26 cellular contexts compared by ENCODE assay signal in genomic region chr2:162509288-162509968, GRCh38.
DNase-seq lines count a peak whose midpoint lies in the region; ATAC-seq, FAIRE-seq and TF ChIP-seq lines count a peak whose summit lies in the region.
"Had no signal": no experiment of that assay in that cellular context is flagged by ENCODE, and none has a peak within 500 bp of the region (broad histone marks: within the 10 kb centered on the region; RNA-seq: fewer than 3 reads in every experiment).

No MANE protein-coding gene starts in this region.

- 34% methylated on average over 1 of the region's 1 CpG for WGBS in SK-N-SH (ENCODE audit: low lambda C conversion rate)

- H3K9me2 ChIP-seq in SK-N-SH, result no peaks in the 10 kb centered on the region

- H3K9ac ChIP-seq in SK-N-SH, result no peak overlapping the region
- H3K9ac ChIP-seq in astrocyte (ENCODE audit: low read length), result no peak overlapping the region

- H3K9me3 ChIP-seq in SK-N-SH (no peaks in the 10 kb centered on the region), astrocyte (ENCODE audit: insufficient read depth, low read depth, low read length) (no peaks in the 10 kb centered on the region), osteoblast (ENCODE audit: low read depth, low read length) (no peaks in the 10 kb centered on the region)
- H3K9me3 ChIP-seq: lower lobe of right lung, MG63, stomach, upper lobe of left lung had no signal

- TF ChIP-seq CTCF in SK-N-SH (IDR thresholded peaks at IDR 0.05) (no peak), astrocyte (IDR thresholded peaks at IDR 0.05; ENCODE audit: insufficient read depth, low read depth, low read length) (no peak), osteoblast (IDR thresholded peaks at IDR 0.05; ENCODE audit: extremely low read depth, low read depth, low read length) (no peak)

- H3K4me3 ChIP-seq in SK-N-SH (ENCODE audit: low read depth in 2 of 2, low read length in 1 of 2) (no peak overlapping the region), astrocyte (ENCODE audit: insufficient read depth, low read depth, low read length) (no peak overlapping the region), osteoblast (ENCODE audit: insufficient read depth, low read length) (no peak overlapping the region)
- H3K4me3 ChIP-seq: lower lobe of right lung, MG63, stomach, upper lobe of left lung had no signal

- no peaks in the 10 kb centered on the region for H3K27me3 Mint-ChIP-seq in astrocyte (ENCODE audit: low read depth, unreplicated experiment)
- H3K27me3 Mint-ChIP-seq in effector memory CD8-positive, alpha-beta T cell, result no peaks in the 10 kb centered on the region
- H3K27me3 Mint-ChIP-seq: activated CD4-positive, alpha-beta T cell treated with anti-CD3 and anti-CD28 coated beads, Interleukin-2, amount 10 ng/mL, durations not matched to agents 24 days and 14 days; activated CD8-positive, alpha-beta memory T cell treated with anti-CD3 and anti-CD28 coated beads, Interleukin-2, amount 10 ng/mL, durations not matched to agents 7 days and 5 days; CD4-positive, alpha-beta T cell; dendritic cell treated with granulocyte-macrophage colony-stimulating factor and Interleukin-4, amounts not matched to agents 40 ng/mL and 50 ng/mL, for 4 days; progenitor cell of endocrine pancreas had no signal

- H4K20me1 ChIP-seq in SK-N-SH (ENCODE audit: insufficient read depth) (no peaks in the 10 kb centered on the region), astrocyte (ENCODE audit: insufficient read depth, low read length) (no peaks in the 10 kb centered on the region), osteoblast (ENCODE audit: insufficient read depth, low read length) (no peaks in the 10 kb centered on the region)

- CTCF ChIA-PET in SK-N-SH (lab: Yijun Ruan, JAX), result no interaction called here

- H3K4me3 Mint-ChIP-seq in astrocyte (ENCODE audit: unreplicated experiment), result no peak overlapping the region
- no peak overlapping the region for H3K4me3 Mint-ChIP-seq in effector memory CD8-positive, alpha-beta T cell
- H3K4me3 Mint-ChIP-seq: activated CD4-positive, alpha-beta T cell treated with anti-CD3 and anti-CD28 coated beads, Interleukin-2, amount 10 ng/mL, durations not matched to agents 24 days and 14 days; activated CD8-positive, alpha-beta memory T cell treated with anti-CD3 and anti-CD28 coated beads, Interleukin-2, amount 10 ng/mL, durations not matched to agents 7 days and 5 days; CD4-positive, alpha-beta T cell; dendritic cell treated with granulocyte-macrophage colony-stimulating factor and Interleukin-4, amounts not matched to agents 40 ng/mL and 50 ng/mL, for 4 days had no signal

- H2AFZ ChIP-seq in SK-N-SH (ENCODE audit: low read depth) (no peak overlapping the region), astrocyte (ENCODE audit: low read depth, low read length) (no peak overlapping the region), osteoblast (ENCODE audit: low read length) (no peak overlapping the region)

- H3K36me3 ChIP-seq in SK-N-SH (replicated peaks in 1 of 2; ENCODE audit: control insufficient read depth in 1 of 2, insufficient read depth in 2 of 2, low read length in 1 of 2) (no peaks in the 10 kb centered on the region), astrocyte (ENCODE audit: insufficient read depth, low read length) (no peaks in the 10 kb centered on the region), osteoblast (ENCODE audit: insufficient read depth, low read length) (no peaks in the 10 kb centered on the region)
- H3K36me3 ChIP-seq: lower lobe of right lung, MG63, stomach, upper lobe of left lung, WERI-Rb-1 had no signal

- POLR2A ChIA-PET in SK-N-SH (lab: Yijun Ruan, JAX), result no interaction called here

- H3K4me1 ChIP-seq in SK-N-SH (ENCODE audit: control insufficient read depth in 1 of 2, insufficient read depth in 2 of 2, low read depth in 1 of 2, low read length in 1 of 2) (no peaks in the 10 kb centered on the region), astrocyte (ENCODE audit: insufficient read depth, low read length) (no peaks in the 10 kb centered on the region), osteoblast (ENCODE audit: insufficient read depth, low read length) (no peaks in the 10 kb centered on the region)
- H3K4me1 ChIP-seq: lower lobe of right lung, stomach, upper lobe of left lung had no signal

- ATAC-seq in SK-N-SH treated with all-trans-retinoic acid at 6 μM for 48 hours, result no peak
- ATAC-seq in HG03139 (IDR thresholded peaks at IDR 0.05; ENCODE audit: unreplicated experiment), result peak; percentile 59
- no peak for ATAC-seq in HG02885 (IDR thresholded peaks at IDR 0.05; ENCODE audit: poor library complexity, unreplicated experiment)
- ATAC-seq in effector memory CD8-positive, alpha-beta T cell (replicated peaks), result no peak
- ATAC-seq: activated CD8-positive, alpha-beta memory T cell treated with anti-CD3 and anti-CD28 coated beads, Interleukin-2, amount 10 ng/mL, durations not matched to agents 7 days and 5 days; lower lobe of right lung had no signal

- FAIRE-seq in astrocyte (lab: Jason Lieb, UNC), result no peak
- FAIRE-seq: endometrium, keratinocyte had no signal

- H3K79me2 ChIP-seq in SK-N-SH (ENCODE audit: insufficient read depth), result no peaks in the 10 kb centered on the region
- H3K79me2 ChIP-seq in astrocyte (ENCODE audit: insufficient read depth, low read length), result no peaks in the 10 kb centered on the region
- no peaks in the 10 kb centered on the region for H3K79me2 ChIP-seq in osteoblast (ENCODE audit: insufficient read depth, low read length)

- H3K27me3 ChIP-seq in SK-N-SH (ENCODE audit: insufficient read depth) (no peaks in the 10 kb centered on the region), astrocyte (ENCODE audit: insufficient read depth, low read length) (no peaks in the 10 kb centered on the region), osteoblast (ENCODE audit: insufficient read depth, low read length) (no peaks in the 10 kb centered on the region)
- H3K27me3 ChIP-seq: MG63, stomach, upper lobe of left lung had no signal

- H3K4me2 ChIP-seq in SK-N-SH (no peak overlapping the region), astrocyte (ENCODE audit: low read length) (no peak overlapping the region), osteoblast (ENCODE audit: insufficient read depth, low read length) (no peak overlapping the region)

- DNase-seq in SK-N-SH, result no peak
- peak; percentile 39 for DNase-seq in astrocyte (ENCODE audit: low read depth)
- no peak for DNase-seq in osteoblast (ENCODE audit: insufficient read length, low spot score, missing footprints)
- DNase-seq in effector memory CD8-positive, alpha-beta T cell, result no peak
- DNase-seq in activated CD4-positive, alpha-beta T cell treated with anti-CD3 and anti-CD28 coated beads, Interleukin-2, amount 50 U/mL, for 4 hours, result no peak
- DNase-seq: activated CD4-positive, alpha-beta T cell treated with anti-CD3 and anti-CD28 coated beads, Interleukin-2, amount 10 ng/mL, durations not matched to agents 24 days and 14 days; activated CD8-positive, alpha-beta memory T cell treated with anti-CD3 and anti-CD28 coated beads, Interleukin-2, amount 10 ng/mL, durations not matched to agents 7 days and 5 days; activated naive CD4-positive, alpha-beta T cell treated with anti-CD3 and anti-CD28 coated beads, Interleukin-2, amount 50 U/mL, for 16 hours; CD4-positive, alpha-beta T cell; DMS153; lower lobe of right lung; MG63; NCI-H1417 treated with DMSO at 0.1 percent for 48 hours; NCI-H2081 treated with DMSO at 0.1 percent for 48 hours; stimulated activated CD8-positive, alpha-beta memory T cell treated with anti-CD3 and anti-CD28 coated beads, Interleukin-4, amount 100 ng/mL, for 48 hours; stomach; upper lobe of left lung; WERI-Rb-1 had no signal

- H3K27ac ChIP-seq in SK-N-SH (ENCODE audit: low read depth in 2 of 2, low read length in 1 of 2), result no peak overlapping the region
- no peak overlapping the region for H3K27ac ChIP-seq in astrocyte (ENCODE audit: low read depth, low read length)
- H3K27ac ChIP-seq in osteoblast (ENCODE audit: low read depth, low read length), result no peak overlapping the region
- H3K27ac ChIP-seq: 22Rv1, lower lobe of right lung, stomach, upper lobe of left lung, WERI-Rb-1 had no signal

- H3K9me3 Mint-ChIP-seq in astrocyte (ENCODE audit: unreplicated experiment), result no peaks in the 10 kb centered on the region
- peaks cover 2 to 7% of the 10 kb centered on the region in 2 donors for H3K9me3 Mint-ChIP-seq in effector memory CD8-positive, alpha-beta T cell
- H3K9me3 Mint-ChIP-seq: activated CD4-positive, alpha-beta T cell treated with anti-CD3 and anti-CD28 coated beads, Interleukin-2, amount 10 ng/mL, durations not matched to agents 24 days and 14 days; CD4-positive, alpha-beta T cell had no signal

- no peak overlapping the region for H3K27ac Mint-ChIP-seq in astrocyte (ENCODE audit: unreplicated experiment)
- no peak overlapping the region for H3K27ac Mint-ChIP-seq in effector memory CD8-positive, alpha-beta T cell
- H3K27ac Mint-ChIP-seq: activated CD4-positive, alpha-beta T cell treated with anti-CD3 and anti-CD28 coated beads, Interleukin-2, amount 10 ng/mL, durations not matched to agents 24 days and 14 days; activated CD8-positive, alpha-beta memory T cell treated with anti-CD3 and anti-CD28 coated beads, Interleukin-2, amount 10 ng/mL, durations not matched to agents 7 days and 5 days; CD4-positive, alpha-beta T cell; dendritic cell treated with granulocyte-macrophage colony-stimulating factor and Interleukin-4, amounts not matched to agents 40 ng/mL and 50 ng/mL, for 4 days; progenitor cell of endocrine pancreas had no signal

- peaks cover 2% of the 10 kb centered on the region for H3K4me1 Mint-ChIP-seq in astrocyte (ENCODE audit: low read depth, unreplicated experiment)
- H3K4me1 Mint-ChIP-seq in effector memory CD8-positive, alpha-beta T cell (ENCODE audit: low read depth in 2 of 2), result no peaks in the 10 kb centered on the region
- H3K4me1 Mint-ChIP-seq: activated CD4-positive, alpha-beta T cell treated with anti-CD3 and anti-CD28 coated beads, Interleukin-2, amount 10 ng/mL, durations not matched to agents 24 days and 14 days; activated CD8-positive, alpha-beta memory T cell treated with anti-CD3 and anti-CD28 coated beads, Interleukin-2, amount 10 ng/mL, durations not matched to agents 7 days and 5 days had no signal

- no peak for TF ChIP-seq EP300 in SK-N-SH (IDR thresholded peaks at IDR 0.05; ENCODE audit: borderline replicate concordance in 1 of 2, low read depth in 1 of 2, low read length in 1 of 2)

- no peaks in the 10 kb centered on the region for H3F3A ChIP-seq in SK-N-SH (replicated peaks; ENCODE audit: insufficient read depth)

- H3K36me3 Mint-ChIP-seq in astrocyte (ENCODE audit: low read depth, unreplicated experiment), result no peaks in the 10 kb centered on the region
- no peaks in the 10 kb centered on the region for H3K36me3 Mint-ChIP-seq in effector memory CD8-positive, alpha-beta T cell (ENCODE audit: insufficient read depth)
- H3K36me3 Mint-ChIP-seq: activated CD8-positive, alpha-beta memory T cell treated with anti-CD3 and anti-CD28 coated beads, Interleukin-2, amount 10 ng/mL, durations not matched to agents 7 days and 5 days had no signal

- TF ChIP-seq RAD21 in SK-N-SH (IDR thresholded peaks at IDR 0.05; ENCODE audit: low read length), result no peak

TF ChIP-seq in SK-N-SH treated with all-trans-retinoic acid at 6 μM for 48 hours, 23 proteins besides CTCF, POLR2A, EP300 and RAD21:
- peak; percentile 61 for TF ChIP-seq ISL1 (CRISPR knock-in tag; IDR thresholded peaks at IDR 0.05)
- no peak for TF ChIP-seq SNAI2 (CRISPR knock-in tag; IDR thresholded peaks at IDR 0.05)
TF ChIP-seq in SK-N-SH treated with all-trans-retinoic acid at 6 μM for 48 hours: peak in this region for 1.

TF ChIP-seq in SK-N-SH, 30 proteins besides CTCF, POLR2A, EP300 and RAD21 (continues in another document):
- TF ChIP-seq SIN3A (IDR thresholded peaks at IDR 0.05; ENCODE audit: borderline replicate concordance, low read depth, low read length), result no peak
